8 cellular contexts compared by ENCODE assay signal in genomic region chr20:36886859-36887778, GRCh38. TPM values are rescaled to one million over a fixed set of nuclear protein-coding genes. Genes with fewer than 3 reads are reported as not detected.
DNase-seq lines count a peak whose midpoint lies in the region; ATAC-seq and TF ChIP-seq lines count a peak whose summit lies in the region.

No MANE protein-coding gene starts in this region.

- H3K36me3 ChIP-seq in HEK293 (ENCODE audit: control insufficient read depth in 2 of 2, insufficient read depth in 1 of 2, low read length in 2 of 2), result peaks cover 0 to 14% of the 10 kb centered on the region in 2 experiments; a peak in 2 of 3 replicates

- DNase-seq in Caki2 (ENCODE audit: low read depth) (peak; percentile 81), NCI-H2227 (lab: John Stamatoyannopoulos, UW; ENCODE audit: unreplicated experiment) (peak; percentile 93), caudate nucleus (lab: John Stamatoyannopoulos, UW) (peak in 56 of 61 donors; percentile 5 to 85 (median 60)), islet precursor cell (peak; percentile 93)
- peak; percentile 45 to 78 (median 58) for DNase-seq in activated CD4-positive, CD25-positive, alpha-beta regulatory T cell (lab: John Stamatoyannopoulos, UW)
- peak; percentile 69 to 96 (median 78) for DNase-seq in stimulated activated CD4-positive, alpha-beta T cell treated with anti-CD3 and anti-CD28 coated beads, Interleukin-12 subunit alpha, Interleukin-12 subunit beta, amount 100 ng/mL, for 48 hours (ENCODE audit: low read depth in 2 of 3, low spot score in 1 of 3)

- POLR2A ChIA-PET in HEK293 (lab: Yijun Ruan, JAX), result no interaction called here

- H3K4me1 ChIP-seq in HEK293 (ENCODE audit: control insufficient read depth, insufficient read depth, low read length), result no peaks in the 10 kb centered on the region; the same call in 1 of the 2 replicates

- in situ Hi-C loops in Caki2 (cut with HindIII; ENCODE audit: low pct_unique_long_range_greater_than_20kb, low sequenced_read_pairs), result no loop called here

- no peak for ATAC-seq in GM21515 (IDR thresholded peaks at IDR 0.05; ENCODE audit: unreplicated experiment)

- H3K27ac ChIP-seq in HEK293 (ENCODE audit: extremely low read depth, low read depth, low read length) (no peak overlapping the region), caudate nucleus (ENCODE audit: low read depth, low read length) (no peak overlapping the region)

- CTCF ChIA-PET in HEK293 (lab: Yijun Ruan, JAX), result interaction anchor here (0.5 to 3.6 kb wide), 33 partner anchors 8 to 870 kb away, joined by 3 to 22 read pairs (median 4); partner anchors contain the start of gene RAB5IF

- no peaks in the 10 kb centered on the region for H3K9me3 ChIP-seq in HEK293 (ENCODE audit: control insufficient read depth, insufficient read depth, low read depth, low read length)

- H3K4me3 ChIP-seq in HEK293 (ENCODE audit: low read depth, low read length), result no peak overlapping the region

- TF ChIP-seq CTCF in HEK293 (tag by site-specific recombination; IDR thresholded peaks at IDR 0.05), result peak; percentile 91

TF ChIP-seq in HEK293, 187 proteins besides CTCF, POLR2A, EP300 and RAD21 (continues in another document):
- TF ChIP-seq KLF1 (tag by site-specific recombination; IDR thresholded peaks at IDR 0.05) (peak; percentile 69), ZNF18 (tag by site-specific recombination; IDR thresholded peaks at IDR 0.05) (peak; percentile 88), ZNF2 (tag by site-specific recombination; IDR thresholded peaks at IDR 0.05) (peak; percentile 54; the same call in 1 of the 2 replicates), ZBTB7A (tag by site-specific recombination; IDR thresholded peaks at IDR 0.05; ENCODE audit: low read depth) (no peak), SCRT1 (tag by site-specific recombination; IDR thresholded peaks at IDR 0.05; ENCODE audit: borderline replicate concordance) (peak; percentile 73), ZNF341 (tag by site-specific recombination; IDR thresholded peaks at IDR 0.05; ENCODE audit: low read depth) (peak; percentile 92), YY2 (tag by site-specific recombination; IDR thresholded peaks at IDR 0.05) (no peak), ZNF600 (tag by site-specific recombination; IDR thresholded peaks at IDR 0.05) (0 out of 2 replicates have a peak, but pooled peaks have one; percentile 13), ZNF654 (tag by site-specific recombination; IDR thresholded peaks at IDR 0.05; ENCODE audit: low read depth) (peak; percentile 94), ZNF624 (tag by site-specific recombination; IDR thresholded peaks at IDR 0.05) (no peak), ZNF174 (tag by site-specific recombination; IDR thresholded peaks at IDR 0.05) (no peak), PRDM1 (tag by site-specific recombination; IDR thresholded peaks at IDR 0.05) (0 out of 2 replicates have a peak, but pooled peaks have one; percentile 34), ZNF433 (tag by site-specific recombination; IDR thresholded peaks at IDR 0.05; ENCODE audit: low read depth) (no peak), ZNF776 (tag by site-specific recombination; IDR thresholded peaks at IDR 0.05; ENCODE audit: borderline replicate concordance) (no peak), ZNF335 (tag by site-specific recombination; conservative IDR thresholded peaks at IDR 0.05) (no peak), ZNF707 (tag by site-specific recombination; IDR thresholded peaks at IDR 0.05) (no peak), ZNF561 (tag by site-specific recombination; IDR thresholded peaks at IDR 0.05; ENCODE audit: borderline replicate concordance) (peak; percentile 84; the same call in 1 of the 2 replicates), ZXDB (tag by site-specific recombination; IDR thresholded peaks at IDR 0.05) (peak; percentile 47; the same call in 1 of the 2 replicates), ZNF544 (tag by site-specific recombination; IDR thresholded peaks at IDR 0.05) (no peak), ZNF596 (tag by site-specific recombination; IDR thresholded peaks at IDR 0.05) (no peak), ZNF692 (tag by site-specific recombination; IDR thresholded peaks at IDR 0.05) (peak; percentile 43; the same call in 1 of the 2 replicates), GLIS2 (tag by site-specific recombination; IDR thresholded peaks at IDR 0.05) (no peak; the same call in 1 of the 2 replicates), GLIS1 (tag by site-specific recombination; IDR thresholded peaks at IDR 0.05) (peak; percentile 51; the same call in 1 of the 2 replicates), ZNF571 (tag by site-specific recombination; IDR thresholded peaks at IDR 0.05) (no peak), ZBTB17 (tag by site-specific recombination; IDR thresholded peaks at IDR 0.05) (peak; percentile 81), ZBTB48 (tag by site-specific recombination; IDR thresholded peaks at IDR 0.05) (peak; percentile 91), ZFP69B (tag by site-specific recombination; IDR thresholded peaks at IDR 0.05) (0 out of 2 replicates have a peak, but pooled peaks have one; percentile 14), ZNF623 (tag by site-specific recombination; IDR thresholded peaks at IDR 0.05) (no peak)
- TF ChIP-seq, protein P1, sequence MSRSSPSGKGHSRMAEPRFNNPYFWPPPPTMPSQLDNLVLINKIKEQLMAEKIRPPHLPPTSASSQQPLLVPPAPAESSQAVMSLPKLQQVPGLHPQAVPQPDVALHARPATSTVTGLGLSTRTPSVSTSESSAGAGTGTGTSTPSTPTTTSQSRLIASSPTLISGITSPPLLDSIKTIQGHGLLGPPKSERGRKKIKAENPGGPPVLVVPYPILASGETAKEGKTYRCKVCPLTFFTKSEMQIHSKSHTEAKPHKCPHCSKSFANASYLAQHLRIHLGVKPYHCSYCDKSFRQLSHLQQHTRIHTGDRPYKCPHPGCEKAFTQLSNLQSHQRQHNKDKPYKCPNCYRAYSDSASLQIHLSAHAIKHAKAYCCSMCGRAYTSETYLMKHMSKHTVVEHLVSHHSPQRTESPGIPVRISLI (tag by site-specific recombination; IDR thresholded peaks at IDR 0.05), result no peak
- TF ChIP-seq, protein P2, sequence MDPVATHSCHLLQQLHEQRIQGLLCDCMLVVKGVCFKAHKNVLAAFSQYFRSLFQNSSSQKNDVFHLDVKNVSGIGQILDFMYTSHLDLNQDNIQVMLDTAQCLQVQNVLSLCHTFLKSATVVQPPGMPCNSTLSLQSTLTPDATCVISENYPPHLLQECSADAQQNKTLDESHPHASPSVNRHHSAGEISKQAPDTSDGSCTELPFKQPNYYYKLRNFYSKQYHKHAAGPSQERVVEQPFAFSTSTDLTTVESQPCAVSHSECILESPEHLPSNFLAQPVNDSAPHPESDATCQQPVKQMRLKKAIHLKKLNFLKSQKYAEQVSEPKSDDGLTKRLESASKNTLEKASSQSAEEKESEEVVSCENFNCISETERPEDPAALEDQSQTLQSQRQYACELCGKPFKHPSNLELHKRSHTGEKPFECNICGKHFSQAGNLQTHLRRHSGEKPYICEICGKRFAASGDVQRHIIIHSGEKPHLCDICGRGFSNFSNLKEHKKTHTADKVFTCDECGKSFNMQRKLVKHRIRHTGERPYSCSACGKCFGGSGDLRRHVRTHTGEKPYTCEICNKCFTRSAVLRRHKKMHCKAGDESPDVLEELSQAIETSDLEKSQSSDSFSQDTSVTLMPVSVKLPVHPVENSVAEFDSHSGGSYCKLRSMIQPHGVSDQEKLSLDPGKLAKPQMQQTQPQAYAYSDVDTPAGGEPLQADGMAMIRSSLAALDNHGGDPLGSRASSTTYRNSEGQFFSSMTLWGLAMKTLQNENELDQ (tag by site-specific recombination; IDR thresholded peaks at IDR 0.05; ENCODE audit: low read depth), result no peak
- TF ChIP-seq, protein P3, sequence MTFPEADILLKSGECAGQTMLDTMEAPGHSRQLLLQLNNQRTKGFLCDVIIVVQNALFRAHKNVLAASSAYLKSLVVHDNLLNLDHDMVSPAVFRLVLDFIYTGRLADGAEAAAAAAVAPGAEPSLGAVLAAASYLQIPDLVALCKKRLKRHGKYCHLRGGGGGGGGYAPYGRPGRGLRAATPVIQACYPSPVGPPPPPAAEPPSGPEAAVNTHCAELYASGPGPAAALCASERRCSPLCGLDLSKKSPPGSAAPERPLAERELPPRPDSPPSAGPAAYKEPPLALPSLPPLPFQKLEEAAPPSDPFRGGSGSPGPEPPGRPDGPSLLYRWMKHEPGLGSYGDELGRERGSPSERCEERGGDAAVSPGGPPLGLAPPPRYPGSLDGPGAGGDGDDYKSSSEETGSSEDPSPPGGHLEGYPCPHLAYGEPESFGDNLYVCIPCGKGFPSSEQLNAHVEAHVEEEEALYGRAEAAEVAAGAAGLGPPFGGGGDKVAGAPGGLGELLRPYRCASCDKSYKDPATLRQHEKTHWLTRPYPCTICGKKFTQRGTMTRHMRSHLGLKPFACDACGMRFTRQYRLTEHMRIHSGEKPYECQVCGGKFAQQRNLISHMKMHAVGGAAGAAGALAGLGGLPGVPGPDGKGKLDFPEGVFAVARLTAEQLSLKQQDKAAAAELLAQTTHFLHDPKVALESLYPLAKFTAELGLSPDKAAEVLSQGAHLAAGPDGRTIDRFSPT (tag by site-specific recombination; IDR thresholded peaks at IDR 0.05), result no peak

RNA-seq across cellular contexts. Expression of gene TLDC2, which starts 11.2 kb away (rescaled TPM):
- total RNA-seq in Caki2 (2014; rRNA removed; shearing (Covaris generic); ENCODE audit: low replicate concordance), result 13.6 and 23.6 TPM in 2 replicates
